Comparison of ENCODE assay signal across 6 cellular contexts in genomic region chr10:80755893-80756292, GRCh38.
"Had no signal": no experiment of that assay in that cellular context is flagged by ENCODE, and none has a peak within 500 bp of the region (broad histone marks: within the 10 kb centered on the region; RNA-seq: fewer than 3 reads in every experiment).

No MANE protein-coding gene starts in this region.

- ATAC-seq: HepG2 had no signal

- H3K27ac ChIP-seq: HL-60 had no signal

- DNase-seq: IMR-90, KBM-7, KG1 had no signal

- FAIRE-seq: HepG2, HTR-8/SVneo had no signal
